In the genomic region with DNA sequence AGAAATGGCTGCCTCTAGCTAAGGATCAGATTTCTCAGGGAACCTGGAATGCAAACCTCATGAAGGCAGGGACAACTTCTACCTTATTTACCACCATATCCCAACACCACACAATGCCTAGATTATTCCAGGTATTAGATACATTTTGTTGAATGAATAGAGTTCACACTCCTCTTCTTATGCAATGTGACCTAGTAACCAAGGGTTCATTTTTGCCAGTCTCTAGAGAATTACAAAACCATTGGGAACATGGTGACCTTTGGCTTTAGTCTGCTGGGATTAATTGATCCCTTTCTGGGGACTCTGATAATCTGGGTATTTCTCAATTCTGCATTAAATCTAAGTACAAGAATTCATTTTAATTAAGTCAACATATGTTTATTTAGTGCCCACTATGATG, we compare ENCODE assay signal across 20 cellular contexts. TPM values are rescaled to one million over a fixed set of nuclear protein-coding genes. Genes with fewer than 3 reads are reported as not detected.
DNase-seq lines count a peak whose midpoint lies in the region; ATAC-seq, FAIRE-seq and TF ChIP-seq lines count a peak whose summit lies in the region.
"Had no signal": no experiment of that assay in that cellular context is flagged by ENCODE, and none has a peak within 500 bp of the region (broad histone marks: within the 10 kb centered on the region; RNA-seq: fewer than 3 reads in every experiment).

No MANE protein-coding gene starts in this region.

- TF ChIP-seq POLR2A in K562 (conservative IDR thresholded peaks at IDR 0.05) (no peak), right lobe of liver (IDR thresholded peaks at IDR 0.05) (no peak)

- no peaks in the 10 kb centered on the region for H3K9me2 ChIP-seq in DOHH2 (replicated peaks; ENCODE audit: control insufficient read depth, low read length)

- FAIRE-seq in K562 (lab: Jason Lieb, UNC) = no peak
- FAIRE-seq: D721Med, GM19239, H1, HTR-8/SVneo had no signal

- H3K27me3 ChIP-seq in DOHH2 (ENCODE audit: control insufficient read depth, low read length) = no peaks in the 10 kb centered on the region
- H3K27me3 ChIP-seq in K562 (ENCODE audit: control insufficient read depth in 2 of 2, insufficient read depth in 2 of 2, low read length in 2 of 2) = no peaks in the 10 kb centered on the region
- no peaks in the 10 kb centered on the region for H3K27me3 ChIP-seq in right lobe of liver

- H3K4me2 ChIP-seq in DOHH2 (ENCODE audit: low read length) (peak overlapping the region; percentile 72), K562 (ENCODE audit: insufficient read depth, low read length) (no peak overlapping the region)
- H3K4me2 ChIP-seq: A549 had no signal

- H3K4me3 ChIP-seq in DOHH2 (ENCODE audit: low read length) (peak overlapping the region; percentile 50), K562 (no peak overlapping the region), right lobe of liver (no peak overlapping the region)
- H3K4me3 ChIP-seq: A549, HAP-1 had no signal

- no TSS peak for BruUV-seq in K562 (replicated peaks; lab: Mats Ljungman, UMichigan)

- no peak for TF ChIP-seq RAD21 in K562 (CRISPR knock-in tag; conservative IDR thresholded peaks at IDR 0.05 in 1 of 2, IDR thresholded peaks at IDR 0.05 in 1 of 2)

- ATAC-seq in K562 (no peak), right lobe of liver (peak; percentile 59 to 85 (median 67)), HG03095 (IDR thresholded peaks at IDR 0.05; ENCODE audit: unreplicated experiment) (no peak), HG03457 (IDR thresholded peaks at IDR 0.05; ENCODE audit: unreplicated experiment) (no peak)
- ATAC-seq: A549 had no signal

- DNase-seq in HuH-7.5 (ENCODE audit: low spot score) = peak; percentile 20
- DNase-seq in K562 (ENCODE audit: extremely low read depth in 1 of 4, low spot score in 3 of 4) = no peak
- DNase-seq in right lobe of liver = no peak
- no peak for DNase-seq in retina
- no peak for DNase-seq in effector CD8-positive, alpha-beta T cell (lab: John Stamatoyannopoulos, UW)
- DNase-seq: AML-193; Caco-2; CD4-positive, alpha-beta T cell; GDM1 had no signal

- H3K4me1 ChIP-seq in DOHH2 (ENCODE audit: control insufficient read depth, low read length) (peaks cover 51% of the 10 kb centered on the region), K562 (replicated peaks in 1 of 2; ENCODE audit: control insufficient read depth in 2 of 2, insufficient read depth in 2 of 2, low read length in 2 of 2) (no peaks in the 10 kb centered on the region), right lobe of liver (peaks cover 0 to 44% (median 10%) of the 10 kb centered on the region in 4 donors)
- H3K4me1 ChIP-seq: HAP-1 had no signal

- POLR2A ChIA-PET in K562 (lab: Yijun Ruan, JAX) = no interaction called here

- no peak overlapping the region for H3K27ac ChIP-seq in DOHH2 (ENCODE audit: low read depth, low read length)
- H3K27ac ChIP-seq in K562 (ENCODE audit: extremely low read depth, low read depth, low read length) = no peak overlapping the region
- peak overlapping the region in 2 of 3 donors; percentile 79 to 88 for H3K27ac ChIP-seq in right lobe of liver
- H3K27ac ChIP-seq: 22Rv1, A549, C4-2B had no signal

- H3K9me3 ChIP-seq in DOHH2 (ENCODE audit: control insufficient read depth, insufficient read depth, low read length) (no peaks in the 10 kb centered on the region), K562 (replicated peaks; ENCODE audit: control insufficient read depth, insufficient read depth, low read depth, low read length) (no peaks in the 10 kb centered on the region), right lobe of liver (no peaks in the 10 kb centered on the region)
- H3K9me3 ChIP-seq: A549, Caco-2, HAP-1 had no signal

- H2AFZ ChIP-seq in K562 (ENCODE audit: low read depth, low read length) = no peak overlapping the region

- intact Hi-C loops in K562 (cut with micrococcal nuclease) (no loop called here), right lobe of liver (cut with DNase I) (no loop called here)

- no peak overlapping the region for H3K9ac ChIP-seq in K562 (ENCODE audit: insufficient read depth in 1 of 2, low read depth in 2 of 2, low read length in 2 of 2)

- TF ChIP-seq EP300 in K562 (IDR thresholded peaks at IDR 0.05; ENCODE audit: low read length) = no peak

- H3K79me2 ChIP-seq in DOHH2 (ENCODE audit: control insufficient read depth, low read length) (peaks cover 8% of the 10 kb centered on the region), K562 (ENCODE audit: control insufficient read depth, insufficient read depth, low read length) (no peaks in the 10 kb centered on the region)

- H3K36me3 ChIP-seq in DOHH2 (ENCODE audit: control insufficient read depth, low read length) = no peaks in the 10 kb centered on the region
- no peaks in the 10 kb centered on the region for H3K36me3 ChIP-seq in K562 (ENCODE audit: control insufficient read depth, insufficient read depth, low read length)
- H3K36me3 ChIP-seq in right lobe of liver = no peaks in the 10 kb centered on the region
- H3K36me3 ChIP-seq: HAP-1 had no signal

- CTCF ChIA-PET in K562 (lab: Yijun Ruan, JAX; ENCODE audit: low intra/inter-chr PET ratio) = no interaction called here

- H3F3A ChIP-seq in DOHH2 (ENCODE audit: control insufficient read depth, insufficient read depth) = 0 out of 2 replicates have a peak, but pooled peaks cover 3% of the 10 kb centered on the region

- no peaks in the 10 kb centered on the region for H3K9me1 ChIP-seq in K562 (ENCODE audit: control insufficient read depth, insufficient read depth, low read length)

- no peak for TF ChIP-seq CTCF in DOHH2 (IDR thresholded peaks at IDR 0.05; ENCODE audit: low read depth, low read length, poor library complexity, severe bottlenecking)
- no peak for TF ChIP-seq CTCF in K562 (IDR thresholded peaks at IDR 0.05 in 2 of 3, conservative IDR thresholded peaks at IDR 0.05 in 1 of 3; ENCODE audit: insufficient read depth in 2 of 3, low read depth in 1 of 3, low read length in 3 of 3)
- TF ChIP-seq CTCF in right lobe of liver (IDR thresholded peaks at IDR 0.05) = no peak

- in situ Hi-C loops in K562 (cut with MboI) = no loop called here

- H4K20me1 ChIP-seq in DOHH2 (ENCODE audit: control insufficient read depth, insufficient read depth, low read depth, low read length) (no peaks in the 10 kb centered on the region), K562 (replicated peaks; ENCODE audit: control insufficient read depth, insufficient read depth, low read length) (no peaks in the 10 kb centered on the region)

TF ChIP-seq in K562, 482 proteins besides CTCF, POLR2A, EP300 and RAD21:
- TF ChIP-seq ZNF316 (IDR thresholded peaks at IDR 0.05) (peak; percentile 26; the same call in 1 of the 2 replicates), TFAM (CRISPR knock-in tag; conservative IDR thresholded peaks at IDR 0.05) (no peak)

RNA-seq across cellular contexts. Expression of a gene that starts 35.2 kb away (rescaled TPM):
- total RNA-seq in K562 (2011; cell fraction: chromatin; rRNA removed; ENCODE audit: low replicate concordance) = 9.0 and 18.6 TPM in 2 replicates
- total RNA-seq in K562 (2011; cell fraction: nucleolus; rRNA removed) = 8.2 and 9.5 TPM in 2 replicates
- total RNA-seq in K562 (2011; cell fraction: nucleoplasm; rRNA removed) = 17.8 and 37.0 TPM in 2 replicates
- total RNA-seq in K562 (2014; rRNA removed) (5.3 and 5.9 TPM in 2 replicates), K562 (2014; rRNA removed; fragmentation: Illumina TruSeq; extraction: Trizol) (5.7 and 6.1 TPM in 2 replicates), K562 (2015; rRNA removed; fragmentation: Illumina TruSeq; extraction: Trizol) (6.5 and 7.1 TPM in 2 replicates), K562 (2021) (11.3 and 11.6 TPM in 2 replicates), right lobe of liver (10 to 100 TPM in 2 of 6 experiments, 1 to 10 TPM in 4; 3.7 to 14.4 (median 8.4) TPM)
- polyA plus RNA-seq in K562 (2011; rRNA removed) (5.9 and 6.6 TPM in 2 replicates), K562 (2014; fragmentation: Illumina TruSeq; extraction: Trizol) (9.4 and 12.5 TPM in 2 replicates), K562 (2014; fragmentation: Nextera tagmentation; extraction: Ambion mirVana) (1 to 10 TPM; 3.0 to 3.4 TPM), K562 (2014; rRNA removed) (6.3 and 7.5 TPM in 2 replicates)
- polyA plus RNA-seq in K562 (2011; cell fraction: cytosol; rRNA removed) = 6.1 and 8.2 TPM in 2 replicates
- polyA plus RNA-seq in K562 (2011; cell fraction: nucleus; rRNA removed) = 5.4 and 7.0 TPM in 2 replicates
- 10.7 and 11.1 TPM in 2 replicates for polyA plus RNA-seq in K562 (2012)
- polyA minus RNA-seq in K562 (2011; rRNA and poly(A)+ RNA removed) = 11.4 and 12.5 TPM in 2 replicates
- 5.9 and 8.6 TPM in 2 replicates for polyA minus RNA-seq in K562 (2011; cell fraction: cytosol; rRNA and poly(A)+ RNA removed)
- 7.7 and 10.0 TPM in 2 replicates for polyA minus RNA-seq in K562 (2011; cell fraction: nucleus; rRNA and poly(A)+ RNA removed)

Comparison
In these comparisons a context has a peak if more than half of its experiments do, and no peak if none do; other contexts are left out.
1. H3K27ac ChIP-seq: peak in right lobe of liver (2 of 3); none in DOHH2 (single experiment) and K562 (single experiment).
2. ATAC-seq: peak in right lobe of liver (4 of 4); none in K562 (single experiment), HG03095 (single experiment) and HG03457 (single experiment).